In the genomic region with DNA sequence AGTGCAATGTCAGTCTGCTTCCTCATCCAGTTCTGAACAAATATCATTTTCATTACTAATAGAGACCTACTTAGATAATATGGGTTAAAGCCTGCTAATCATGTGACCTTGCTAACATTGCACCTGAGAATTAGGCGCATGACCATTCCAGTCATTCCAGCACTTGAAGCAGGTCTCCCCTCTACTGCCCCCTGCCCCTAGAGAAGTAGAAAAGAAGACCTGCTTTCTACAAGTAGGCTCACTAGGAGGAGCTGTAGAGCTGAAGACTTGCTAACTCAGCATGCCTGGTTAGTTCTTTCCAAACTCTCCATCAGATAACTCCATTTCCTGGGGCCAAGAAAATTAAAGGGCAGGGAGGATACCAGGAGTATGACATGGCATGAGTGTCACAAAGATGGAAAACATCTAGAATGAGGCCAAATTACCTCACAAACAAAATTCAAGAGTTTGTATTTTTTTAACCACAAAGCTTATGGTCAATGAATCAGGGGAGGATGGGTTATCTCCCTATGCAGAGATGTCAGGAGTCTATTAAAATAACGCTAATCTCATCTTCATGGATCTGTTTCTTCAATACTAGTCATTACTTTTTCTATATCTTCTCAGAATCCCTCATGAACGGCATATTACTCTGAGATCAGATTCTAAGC, we compare ENCODE assay signal across 10 cellular contexts. TPM values are rescaled to one million over a fixed set of nuclear protein-coding genes. Genes with fewer than 3 reads are reported as not detected.
A peak's percentile ranks its signal among the peaks of the same experiment; 100 is the strongest.
DNase-seq lines count a peak whose midpoint lies in the region; ATAC-seq, FAIRE-seq and TF ChIP-seq lines count a peak whose summit lies in the region.
"Not testable (repeated sequence)": the region's sequence is repeated elsewhere in the genome, so short reads cannot be mapped to it uniquely, and the experiment has no call there.
"Had no signal": no experiment of that assay in that cellular context is flagged by ENCODE, and none has a peak within 500 bp of the region (broad histone marks: within the 10 kb centered on the region; RNA-seq: fewer than 3 reads in every experiment).

No MANE protein-coding gene starts in this region.

- not testable (repeated sequence) for H4K20me1 ChIP-seq in OCI-LY7 (ENCODE audit: insufficient read depth, low read length); keratinocyte (ENCODE audit: control insufficient read depth, extremely low read depth, insufficient read depth, low read length)

- POLR2A ChIA-PET in OCI-LY7 (lab: Charles Lee), result not testable (repeated sequence)

- dilution Hi-C loops in keratinocyte (cut with MboI; ENCODE audit: extremely low pct_ligation_motif_present, low sequenced_read_pairs), result not testable (repeated sequence)

- not testable (repeated sequence) for H3K79me2 ChIP-seq in OCI-LY7 (ENCODE audit: insufficient read depth, low read depth, low read length); keratinocyte (ENCODE audit: control insufficient read depth, insufficient read depth, low read length)

- not testable (repeated sequence) for H3K4me2 ChIP-seq in OCI-LY7 (ENCODE audit: low read length); keratinocyte (ENCODE audit: control insufficient read depth, extremely low read depth, insufficient read depth, low read depth, low read length)

- H3K4me3 ChIP-seq in NB4 (ENCODE audit: low read depth, low read length); OCI-LY7 (ENCODE audit: low read depth, low read length, poor library complexity, severe bottlenecking); dorsolateral prefrontal cortex; keratinocyte (ENCODE audit: control insufficient read depth in 2 of 3, extremely low read depth in 1 of 3, insufficient read depth in 2 of 3, low read depth in 1 of 3, low read length in 3 of 3): not testable (repeated sequence)

- not testable (repeated sequence) for H3K9me2 ChIP-seq in OCI-LY7 (ENCODE audit: insufficient read depth, low read length)

- H3K4me1 ChIP-seq in OCI-LY7 (ENCODE audit: insufficient read depth, low read length, poor library complexity, severe bottlenecking); keratinocyte (ENCODE audit: control insufficient read depth, extremely low read depth, insufficient read depth, low read length): not testable (repeated sequence)

- H3K9ac ChIP-seq in keratinocyte (ENCODE audit: control insufficient read depth, extremely low read depth, insufficient read depth, low read length), result not testable (repeated sequence)

- intact Hi-C loops in OCI-LY7 (cut with micrococcal nuclease; ENCODE audit: unreplicated experiment); dorsolateral prefrontal cortex (cut with DNase I): not testable (repeated sequence)

- not testable (repeated sequence) for H3K9me1 ChIP-seq in keratinocyte (ENCODE audit: control insufficient read depth, extremely low read depth, insufficient read depth, low read length)

- not testable (repeated sequence) for H3K36me3 ChIP-seq in OCI-LY7 (ENCODE audit: insufficient read depth, low read length); keratinocyte (ENCODE audit: control insufficient read depth in 2 of 2, extremely low read depth in 1 of 2, insufficient read depth in 2 of 2, low read length in 2 of 2)

- H2AFZ ChIP-seq in OCI-LY7 (ENCODE audit: low read length); keratinocyte (ENCODE audit: control insufficient read depth, low read length): not testable (repeated sequence)

- not testable (repeated sequence) for H3K9me3 ChIP-seq in OCI-LY7 (ENCODE audit: low read length); keratinocyte (ENCODE audit: control insufficient read depth, low read depth, low read length)

- CTCF ChIA-PET in OCI-LY7 (lab: Charles Lee; ENCODE audit: unreplicated experiment), result not testable (repeated sequence)

- TF ChIP-seq CTCF in NB4 (IDR thresholded peaks at IDR 0.05; ENCODE audit: low read depth, low read length), result peak; percentile 70
- peak; percentile 76 for TF ChIP-seq CTCF in OCI-LY7 (conservative IDR thresholded peaks at IDR 0.05; ENCODE audit: low read length)
- TF ChIP-seq CTCF in dorsolateral prefrontal cortex (IDR thresholded peaks at IDR 0.05 in 54 of 56, conservative IDR thresholded peaks at IDR 0.05 in 2 of 56; ENCODE audit: low read depth in 1 of 56, partially characterized antibody in 56 of 56), result peak in 42 of 56 donors; percentile 15 to 57 (median 34)
- peak in 2 of 3 experiments; percentile 49 to 67 for TF ChIP-seq CTCF in keratinocyte (optimal IDR thresholded peaks at IDR 0.05 in 1 of 3, IDR thresholded peaks at IDR 0.05 in 1 of 3, conservative IDR thresholded peaks at IDR 0.05 in 1 of 3; ENCODE audit: extremely low read depth in 1 of 3, insufficient read depth in 2 of 3, low read length in 3 of 3)

- not testable (repeated sequence) for FAIRE-seq in keratinocyte (lab: Jason Lieb, UNC)

- DNase-seq in CD1c-positive myeloid dendritic cell (ENCODE audit: extremely low spot score) (peak; percentile 36), NB4 (ENCODE audit: low read depth) (peak; percentile 69), OCI-LY7 (ENCODE audit: low spot score) (peak; percentile 67), keratinocyte (ENCODE audit: low read depth, low spot score) (peak; percentile 38), renal cortical epithelial cell (ENCODE audit: low read depth) (peak; percentile 79)
- not testable (repeated sequence) for DNase-seq in dorsolateral prefrontal cortex

- not testable (repeated sequence) for H3K27me3 ChIP-seq in dorsolateral prefrontal cortex; keratinocyte (ENCODE audit: control insufficient read depth, extremely low read depth, insufficient read depth, low read length)

- not testable (repeated sequence) for H3K27ac ChIP-seq in OCI-LY7 (ENCODE audit: low read depth, low read length, poor library complexity, severe bottlenecking); dorsolateral prefrontal cortex; keratinocyte (ENCODE audit: control insufficient read depth, insufficient read depth, low read length)

- BruUV-seq in OCI-LY7 (replicated peaks; lab: Mats Ljungman, UMichigan), result not testable (repeated sequence)

- not testable (repeated sequence) for TF ChIP-seq POLR2A in NB4 (IDR thresholded peaks at IDR 0.05; ENCODE audit: extremely low read depth, insufficient read length)

- ATAC-seq in GM21576 (IDR thresholded peaks at IDR 0.05; ENCODE audit: unreplicated experiment), result peak; percentile 56
- ATAC-seq in activated CD4-positive, CD25-positive, alpha-beta regulatory T cell treated with anti-CD3 and anti-CD28 coated beads, Interleukin-2, amount 50 U/mL, for 24 hours, result peak; percentile 51 to 53

RNA-seq across cellular contexts. Expression of a gene that starts 14.2 kb away (rescaled TPM):
- not detected in 2 replicates for total RNA-seq in OCI-LY7 (2014; rRNA removed; shearing (Covaris generic))
- total RNA-seq in OCI-LY7 (2022) (not detected in 2 replicates), dorsolateral prefrontal cortex (not detected), renal cortical epithelial cell (not detected in 2 replicates)
- polyA plus RNA-seq in keratinocyte, result not detected in 3 replicates
- not detected for polyA plus RNA-seq in keratinocyte (2011; ENCODE audit: low read depth)
- not detected in 2 replicates for polyA plus RNA-seq in keratinocyte (2011; cell fraction: cytosol; rRNA removed)
- not detected in 2 replicates for polyA plus RNA-seq in keratinocyte (2011; cell fraction: nucleus; rRNA removed)
- polyA plus RNA-seq in keratinocyte (2012; ENCODE audit: low replicate concordance), result not detected in 2 replicates
- not detected in 3 replicates for polyA minus RNA-seq in keratinocyte
- not detected for polyA minus RNA-seq in keratinocyte (2011; cell fraction: cytosol; rRNA and poly(A)+ RNA removed)
- not detected in 2 replicates for polyA minus RNA-seq in keratinocyte (2011; cell fraction: nucleus; rRNA and poly(A)+ RNA removed)
- total RNA-seq: right cardiac atrium, stomach had no signal
- polyA plus RNA-seq: right cardiac atrium, stomach had no signal

RNA-seq across cellular contexts. Expression of a gene that starts 31.1 kb away (rescaled TPM):
- not detected in 2 replicates for total RNA-seq in OCI-LY7 (2014; rRNA removed; shearing (Covaris generic))
- total RNA-seq in OCI-LY7 (2022) (not detected in 2 replicates), dorsolateral prefrontal cortex (not detected), renal cortical epithelial cell (not detected in 2 replicates)
- polyA plus RNA-seq in keratinocyte, result not detected in 3 replicates
- polyA plus RNA-seq in keratinocyte (2011; ENCODE audit: low read depth), result not detected
- polyA plus RNA-seq in keratinocyte (2011; cell fraction: cytosol; rRNA removed), result not detected in 2 replicates
- not detected in 2 replicates for polyA plus RNA-seq in keratinocyte (2011; cell fraction: nucleus; rRNA removed)
- not detected in 2 replicates for polyA plus RNA-seq in keratinocyte (2012; ENCODE audit: low replicate concordance)
- polyA minus RNA-seq in keratinocyte, result not detected in 3 replicates
- not detected for polyA minus RNA-seq in keratinocyte (2011; cell fraction: cytosol; rRNA and poly(A)+ RNA removed)
- not detected in 2 replicates for polyA minus RNA-seq in keratinocyte (2011; cell fraction: nucleus; rRNA and poly(A)+ RNA removed)
- total RNA-seq: right cardiac atrium, stomach had no signal
- polyA plus RNA-seq: right cardiac atrium, stomach had no signal
